Comparison of ENCODE assay signal across 27 cellular contexts in the genomic region with DNA sequence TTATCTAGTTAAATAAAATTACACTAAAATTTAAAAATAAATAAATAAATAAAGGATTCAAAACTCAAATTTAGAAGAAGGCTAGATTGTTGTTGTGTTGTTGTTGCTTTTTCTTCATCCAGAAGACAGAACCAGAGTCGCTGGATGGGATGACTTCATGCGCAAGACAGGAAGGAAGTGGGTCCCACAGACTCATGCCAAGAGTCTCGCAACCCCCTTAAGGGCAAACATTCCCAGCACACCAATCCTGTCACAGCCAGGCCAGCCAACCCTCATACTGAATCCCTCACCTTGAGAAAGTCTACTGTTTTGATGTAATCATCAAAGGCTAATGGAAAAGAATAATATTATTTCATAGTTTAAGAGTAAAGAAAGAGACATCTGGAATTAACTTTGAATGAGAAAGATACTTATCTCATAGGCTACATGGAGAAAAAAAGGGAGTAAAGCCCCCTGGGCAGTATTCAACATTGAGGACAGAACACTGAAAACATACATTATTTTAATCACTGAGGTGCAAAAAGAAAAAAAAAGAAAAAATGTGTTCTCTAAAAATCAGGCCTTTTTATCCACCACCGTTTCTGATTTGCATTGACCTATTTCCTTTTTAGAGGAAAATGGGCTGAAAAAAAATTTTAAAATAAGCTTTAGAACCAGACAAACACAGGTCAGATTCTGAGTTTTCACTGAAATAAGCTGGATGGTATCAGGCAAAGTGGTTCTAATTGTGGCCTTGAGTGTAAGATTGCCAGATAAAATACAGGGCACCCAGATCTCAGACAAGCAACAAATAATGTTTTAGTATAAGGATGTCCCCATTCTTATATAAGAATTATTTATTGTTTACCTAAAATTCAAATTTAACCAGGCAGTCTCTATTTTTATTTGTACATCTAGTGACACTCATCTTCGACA.
DNase-seq lines count a peak whose midpoint lies in the region; ATAC-seq and TF ChIP-seq lines count a peak whose summit lies in the region.
"Had no signal": no experiment of that assay in that cellular context is flagged by ENCODE, and none has a peak within 500 bp of the region (broad histone marks: within the 10 kb centered on the region; RNA-seq: fewer than 3 reads in every experiment).

No MANE protein-coding gene starts in this region.

- H3K27ac Mint-ChIP-seq in chondrocyte (ENCODE audit: unreplicated experiment): peak overlapping the region; percentile 58
- H3K27ac Mint-ChIP-seq: activated CD4-positive, alpha-beta memory T cell treated with anti-CD3 and anti-CD28 coated beads for 36 hours; activated naive CD4-positive, alpha-beta T cell treated with anti-CD3 and anti-CD28 coated beads, Interleukin-2, amount 50 U/mL, for 72 hours; activated T-helper 17 cell treated with anti-CD3 and anti-CD28 coated beads, Interleukin-2, amount 50 U/mL, for 72 hours; naive thymus-derived CD8-positive, alpha-beta T cell; T-cell had no signal

- peak overlapping the region; percentile 89 for H3K27ac ChIP-seq in osteoblast (ENCODE audit: low read depth, low read length)
- H3K27ac ChIP-seq: C4-2B, left ventricle myocardium inferior had no signal

- TF ChIP-seq CTCF in BE2C (IDR thresholded peaks at IDR 0.05; ENCODE audit: low read depth, low read length) (no peak), chondrocyte (IDR thresholded peaks at IDR 0.05) (no peak), osteoblast (IDR thresholded peaks at IDR 0.05; ENCODE audit: extremely low read depth, low read depth, low read length) (no peak)

- DNase-seq in BE2C (peak; percentile 38), M059J (ENCODE audit: low read depth) (peak; percentile 64), chondrocyte (ENCODE audit: low spot score) (no peak), osteoblast (ENCODE audit: insufficient read length, low spot score, missing footprints) (no peak), NCI-H1105 (lab: John Stamatoyannopoulos, UW) (no peak), hypothalamus (lab: John Stamatoyannopoulos, UW) (no peak)
- DNase-seq in activated effector memory CD4-positive, alpha-beta T cell treated with Interleukin-2 at 50 U/mL for 16 hours: no peak
- DNase-seq: activated CD4-positive, alpha-beta memory T cell treated with anti-CD3 and anti-CD28 coated beads for 36 hours; activated CD4-positive, CD25-positive, alpha-beta regulatory T cell; activated CD8-positive, alpha-beta memory T cell treated with anti-CD3 and anti-CD28 coated beads, Interleukin-2, amount 50 U/mL, for 4 hours; Caco-2; central memory CD4-positive, alpha-beta T cell; left ventricle myocardium inferior; naive thymus-derived CD8-positive, alpha-beta T cell; NCI-H1048; NCI-H187; NCI-H524 treated with DMSO at 0.1 percent for 48 hours; NK-92 treated with Interleukin-12 subunit alpha and Interleukin-12 subunit beta, amount 100 ng/mL, for 24 hours; occipital lobe; PC-9; SHP77 treated with DMSO at 0.1 percent for 48 hours; stimulated activated naive CD4-positive, alpha-beta T cell treated with Interleukin-2 at 50 U/mL for 16 hours; T-cell had no signal

- H3K4me3 Mint-ChIP-seq in chondrocyte (ENCODE audit: unreplicated experiment): no peak overlapping the region
- H3K4me3 Mint-ChIP-seq: activated CD4-positive, alpha-beta memory T cell treated with anti-CD3 and anti-CD28 coated beads for 36 hours; activated T-helper 17 cell treated with anti-CD3 and anti-CD28 coated beads, Interleukin-2, amount 50 U/mL, for 72 hours; naive thymus-derived CD8-positive, alpha-beta T cell; T-cell had no signal

- no peaks in the 10 kb centered on the region for H3K27me3 Mint-ChIP-seq in chondrocyte (ENCODE audit: low read depth)
- H3K27me3 Mint-ChIP-seq: activated CD4-positive, alpha-beta memory T cell treated with anti-CD3 and anti-CD28 coated beads for 36 hours; activated T-helper 17 cell treated with anti-CD3 and anti-CD28 coated beads, Interleukin-2, amount 50 U/mL, for 72 hours; T-cell had no signal

- H3K4me3 ChIP-seq in BE2C (ENCODE audit: low read depth, low read length) (no peak overlapping the region), osteoblast (ENCODE audit: insufficient read depth, low read length) (no peak overlapping the region)
- H3K4me3 ChIP-seq: left ventricle myocardium inferior, PC-9 had no signal

- H3K4me2 ChIP-seq in osteoblast (ENCODE audit: insufficient read depth, low read length): no peak overlapping the region

- H3K27me3 ChIP-seq in BE2C (no peaks in the 10 kb centered on the region), osteoblast (ENCODE audit: insufficient read depth, low read length) (no peaks in the 10 kb centered on the region)

- H3K4me1 ChIP-seq in BE2C (peaks cover 33% of the 10 kb centered on the region), osteoblast (ENCODE audit: insufficient read depth, low read length) (peaks cover 42% of the 10 kb centered on the region)
- H3K4me1 ChIP-seq: Caco-2 had no signal

- no peaks in the 10 kb centered on the region for H4K20me1 ChIP-seq in osteoblast (ENCODE audit: insufficient read depth, low read length)

- no peaks in the 10 kb centered on the region for H3K9me3 ChIP-seq in BE2C
- no peaks in the 10 kb centered on the region for H3K9me3 ChIP-seq in osteoblast (ENCODE audit: low read depth, low read length)
- H3K9me3 ChIP-seq: Caco-2, left ventricle myocardium inferior had no signal

- H3K4me1 Mint-ChIP-seq in chondrocyte (ENCODE audit: low read depth): peaks cover 63% of the 10 kb centered on the region
- H3K4me1 Mint-ChIP-seq: activated T-helper 17 cell treated with anti-CD3 and anti-CD28 coated beads, Interleukin-2, amount 50 U/mL, for 72 hours; naive thymus-derived CD8-positive, alpha-beta T cell; T-cell had no signal

- H2AFZ ChIP-seq in osteoblast (ENCODE audit: low read length): no peak overlapping the region
- H2AFZ ChIP-seq: PC-9 had no signal

- H3K36me3 ChIP-seq in BE2C (no peaks in the 10 kb centered on the region), osteoblast (ENCODE audit: insufficient read depth, low read length) (no peaks in the 10 kb centered on the region)
- H3K36me3 ChIP-seq: left ventricle myocardium inferior had no signal

- no peaks in the 10 kb centered on the region for H3K36me3 Mint-ChIP-seq in chondrocyte (ENCODE audit: low read depth)
- H3K36me3 Mint-ChIP-seq: activated CD4-positive, alpha-beta memory T cell treated with anti-CD3 and anti-CD28 coated beads for 36 hours; activated naive CD4-positive, alpha-beta T cell treated with anti-CD3 and anti-CD28 coated beads, Interleukin-2, amount 50 U/mL, for 72 hours; naive thymus-derived CD8-positive, alpha-beta T cell; T-cell had no signal

- no peaks in the 10 kb centered on the region for H3K79me2 ChIP-seq in osteoblast (ENCODE audit: insufficient read depth, low read length)

- H3K9me3 Mint-ChIP-seq in chondrocyte (ENCODE audit: low read depth): peaks cover 6% of the 10 kb centered on the region
- H3K9me3 Mint-ChIP-seq: activated CD4-positive, alpha-beta memory T cell treated with anti-CD3 and anti-CD28 coated beads for 36 hours; activated T-helper 17 cell treated with anti-CD3 and anti-CD28 coated beads, Interleukin-2, amount 50 U/mL, for 72 hours had no signal

- no peak for ATAC-seq in HG03342 (IDR thresholded peaks at IDR 0.05; ENCODE audit: unreplicated experiment)
- ATAC-seq: activated naive CD4-positive, alpha-beta T cell treated with anti-CD3 and anti-CD28 coated beads, Interleukin-2, amount 50 U/mL, for 72 hours; activated T-helper 17 cell treated with anti-CD3 and anti-CD28 coated beads, Interleukin-2, amount 50 U/mL, for 72 hours; naive thymus-derived CD8-positive, alpha-beta T cell; T-cell had no signal

Comparison
In these comparisons a context has a peak if more than half of its experiments do, and no peak if none do; other contexts are left out.
1. DNase-seq: peak in BE2C (single experiment) and M059J (single experiment); none in chondrocyte (single experiment), osteoblast (single experiment), activated effector memory CD4-positive, alpha-beta T cell treated with Interleukin-2 at 50 U/mL for 16 hours (single experiment), NCI-H1105 (single experiment) and hypothalamus (0 of 51).